4 cellular contexts compared by ENCODE assay signal in genomic region chr1:161459057-161459717, GRCh38. TPM values are rescaled to one million over a fixed set of nuclear protein-coding genes. Genes with fewer than 3 reads are reported as not detected.
"Had no signal": no experiment of that assay in that cellular context is flagged by ENCODE, and none has a peak within 500 bp of the region (broad histone marks: within the 10 kb centered on the region; RNA-seq: fewer than 3 reads in every experiment).

No MANE protein-coding gene starts in this region.

RNA-seq across cellular contexts. Expression of gene FCGR2A, which starts 46.1 kb away (rescaled TPM):
- total RNA-seq: myocyte, neural crest cell, progenitor cell of endocrine pancreas, pulmonary artery endothelial cell had no signal
